ENCODE assay signal across 25 cellular contexts in the genomic region with DNA sequence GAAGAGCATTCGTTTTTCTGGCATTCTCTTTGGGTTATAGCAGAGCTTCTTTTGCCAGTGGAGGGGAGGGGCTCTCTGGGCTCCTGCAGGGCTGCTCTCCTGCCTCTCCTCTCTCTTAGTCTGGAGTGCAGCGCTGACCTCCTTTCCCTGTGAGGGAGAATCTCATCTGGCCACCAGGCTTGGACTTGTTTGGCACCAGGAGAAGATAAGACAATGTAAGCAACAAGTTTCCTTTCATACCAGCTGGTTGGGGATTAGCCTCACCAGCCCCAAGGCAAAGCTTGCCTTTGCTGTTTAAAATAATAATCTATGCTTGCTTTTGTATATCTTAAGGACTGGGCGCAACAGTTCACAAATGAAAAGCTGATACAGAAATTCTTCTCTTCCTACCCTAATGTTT.
A peak's percentile ranks its signal among the peaks of the same experiment; 100 is the strongest.
DNase-seq lines count a peak whose midpoint lies in the region; ATAC-seq and TF ChIP-seq lines count a peak whose summit lies in the region.
"Had no signal": no experiment of that assay in that cellular context is flagged by ENCODE, and none has a peak within 500 bp of the region (broad histone marks: within the 10 kb centered on the region; RNA-seq: fewer than 3 reads in every experiment).

No MANE protein-coding gene starts in this region.

- H3K4me1 Mint-ChIP-seq in WTC11: peaks cover 10% of the 10 kb centered on the region
- H3K4me1 Mint-ChIP-seq: CD8-positive, alpha-beta memory T cell; neural crest cell had no signal

- H3K36me3 ChIP-seq in hepatocyte (replicated peaks; ENCODE audit: insufficient read depth, low read depth): no peaks in the 10 kb centered on the region
- H3K36me3 ChIP-seq: gastrocnemius medialis had no signal

- in situ Hi-C loops in G401 (cut with HindIII; ENCODE audit: low sequenced_read_pairs): no loop called here

- no peaks in the 10 kb centered on the region for H3K79me2 ChIP-seq in hepatocyte

- POLR2A ChIA-PET in WTC11 (lab: Charles Lee): no interaction called here

- H3K27ac ChIP-seq in hepatocyte: no peak overlapping the region
- H3K27ac ChIP-seq: body of pancreas, gastrocnemius medialis had no signal

- CTCF ChIA-PET in WTC11 (lab: Charles Lee): no interaction called here

- H3K4me3 Mint-ChIP-seq in WTC11: no peak overlapping the region
- H3K4me3 Mint-ChIP-seq: activated T-helper 1 cell treated with anti-CD3 and anti-CD28 coated beads, Interleukin-12 subunit alpha, Interleukin-12 subunit beta, Interleukin-2, Interleukin-4 antibody, amounts not matched to agents 30 ng/mL and 10 ng/mL and 1 ng/mL, durations not matched to agents 14 hours and 24 hours and 36 hours; CD8-positive, alpha-beta memory T cell; neural crest cell; T-helper 2 cell treated with Interferon-gamma antibody and Interleukin-4, amounts not matched to agents 5 μg/mL and 100 μg/mL, for 36 hours had no signal

- peaks cover 7% of the 10 kb centered on the region for H3K4me1 ChIP-seq in hepatocyte (ENCODE audit: insufficient read depth)
- H3K4me1 ChIP-seq: body of pancreas, gastrocnemius medialis had no signal

- no peak overlapping the region for H3K27ac Mint-ChIP-seq in WTC11
- H3K27ac Mint-ChIP-seq: activated naive CD4-positive, alpha-beta T cell treated with anti-CD3 and anti-CD28 coated beads, Interleukin-2, amount 50 U/mL, for 72 hours; activated T-helper 1 cell treated with anti-CD3 and anti-CD28 coated beads, Interleukin-12 subunit alpha, Interleukin-12 subunit beta, Interleukin-2, Interleukin-4 antibody, amounts not matched to agents 30 ng/mL and 10 ng/mL and 1 ng/mL, durations not matched to agents 14 hours and 24 hours and 36 hours; CD8-positive, alpha-beta memory T cell; T-helper 2 cell treated with Interferon-gamma antibody and Interleukin-4, amounts not matched to agents 5 μg/mL and 100 μg/mL, for 36 hours had no signal

- no peaks in the 10 kb centered on the region for H3K9me3 Mint-ChIP-seq in WTC11
- H3K9me3 Mint-ChIP-seq: activated naive CD4-positive, alpha-beta T cell treated with anti-CD3 and anti-CD28 coated beads, Interleukin-2, amount 50 U/mL, for 72 hours; activated T-helper 1 cell treated with anti-CD3 and anti-CD28 coated beads, Interleukin-12 subunit alpha, Interleukin-12 subunit beta, Interleukin-2, Interleukin-4 antibody, amounts not matched to agents 30 ng/mL and 10 ng/mL and 1 ng/mL, durations not matched to agents 14 hours and 24 hours and 36 hours; CD8-positive, alpha-beta memory T cell; neural crest cell; T-helper 2 cell treated with Interferon-gamma antibody and Interleukin-4, amounts not matched to agents 5 μg/mL and 100 μg/mL, for 36 hours had no signal

- ATAC-seq in WTC11: peak; percentile 69
- ATAC-seq in GM19023 (IDR thresholded peaks at IDR 0.05; ENCODE audit: unreplicated experiment): no peak
- no peak for ATAC-seq in GM18511 (IDR thresholded peaks at IDR 0.05; ENCODE audit: unreplicated experiment)
- ATAC-seq: activated CD4-positive, CD25-positive, alpha-beta regulatory T cell treated with anti-CD3 and anti-CD28 coated beads, Interleukin-2, amount 50 U/mL, for 24 hours; activated naive CD4-positive, alpha-beta T cell treated with anti-CD3 and anti-CD28 coated beads, Interleukin-2, amount 50 U/mL, for 72 hours; body of pancreas; gastrocnemius medialis; left colon; mucosa of descending colon had no signal

- no peak overlapping the region for H3K4me3 ChIP-seq in hepatocyte
- H3K4me3 ChIP-seq: body of pancreas, gastrocnemius medialis, mucosa of descending colon had no signal

- H3K9me3 ChIP-seq in hepatocyte (ENCODE audit: low read depth): no peaks in the 10 kb centered on the region
- H3K9me3 ChIP-seq: body of pancreas, gastrocnemius medialis, mucosa of descending colon had no signal

- no peak for TF ChIP-seq CTCF in WTC11 (IDR thresholded peaks at IDR 0.05)
- no peak for TF ChIP-seq CTCF in hepatocyte (IDR thresholded peaks at IDR 0.05; ENCODE audit: poor library complexity)

- no peaks in the 10 kb centered on the region for H4K20me1 ChIP-seq in hepatocyte (ENCODE audit: insufficient read depth, poor library complexity, severe bottlenecking)

- no peak overlapping the region for H2AFZ ChIP-seq in hepatocyte

- no peaks in the 10 kb centered on the region for H3K36me3 Mint-ChIP-seq in WTC11
- H3K36me3 Mint-ChIP-seq: activated naive CD4-positive, alpha-beta T cell treated with anti-CD3 and anti-CD28 coated beads, Interleukin-2, amount 50 U/mL, for 72 hours; CD8-positive, alpha-beta memory T cell had no signal

- peaks cover 4% of the 10 kb centered on the region for H3K27me3 ChIP-seq in hepatocyte
- H3K27me3 ChIP-seq: body of pancreas, gastrocnemius medialis had no signal

- peaks cover 4% of the 10 kb centered on the region; the same call in 1 of the 2 replicates for H3K27me3 Mint-ChIP-seq in WTC11 (ENCODE audit: low read depth)

- 40% methylated on average over 3 of the region's 3 CpGs for WGBS in hepatocyte (ENCODE audit: low lambda C conversion rate, missing lambda C conversion rate)

- peak; percentile 18 for DNase-seq in AG08395 (ENCODE audit: low spot score)
- DNase-seq in G401 (ENCODE audit: low spot score): peak; percentile 4
- DNase-seq in WTC11 (ENCODE audit: low spot score): no peak
- no peak for DNase-seq in hepatocyte (ENCODE audit: low spot score)
- no peak for DNase-seq in ecto neural progenitor cell (ENCODE audit: low spot score)
- no peak for DNase-seq in NCI-H2196 treated with DMSO at 0.1 percent for 48 hours (lab: John Stamatoyannopoulos, UW; ENCODE audit: unreplicated experiment)
- DNase-seq: ACHN; body of pancreas; CD8-positive, alpha-beta memory T cell; DMS79 treated with DMSO at 0.1 percent for 48 hours; gastrocnemius medialis; left colon; NCI-H1417; NCI-H526 treated with DMSO at 0.1 percent for 48 hours; OCI-M1; stimulated activated CD4-positive, alpha-beta T cell treated with anti-CD3 and anti-CD28 coated beads, Interleukin-12 subunit alpha, Interleukin-12 subunit beta, amount 100 ng/mL, for 4 hours; stimulated activated CD8-positive, alpha-beta memory T cell treated with anti-CD3 and anti-CD28 coated beads, Interleukin-4, amount 100 ng/mL, for 48 hours had no signal

- H3K9me2 ChIP-seq in hepatocyte (replicated peaks; ENCODE audit: insufficient read depth): no peaks in the 10 kb centered on the region

- peak overlapping the region; percentile 4 for H3K4me2 ChIP-seq in hepatocyte

TF ChIP-seq in WTC11, 78 proteins besides CTCF, POLR2A, EP300 and RAD21 (continues in another document):
- TF ChIP-seq KAT7 (CRISPR knock-in tag; IDR thresholded peaks at IDR 0.05; ENCODE audit: borderline replicate concordance) (no peak), MXD4 (CRISPR knock-in tag; IDR thresholded peaks at IDR 0.05; ENCODE audit: borderline replicate concordance) (no peak), ZBTB21 (CRISPR knock-in tag; IDR thresholded peaks at IDR 0.05; ENCODE audit: borderline replicate concordance) (no peak), RORB (CRISPR knock-in tag; IDR thresholded peaks at IDR 0.05) (no peak), JUN (CRISPR knock-in tag; IDR thresholded peaks at IDR 0.05) (no peak)
- TF ChIP-seq, protein P1, sequence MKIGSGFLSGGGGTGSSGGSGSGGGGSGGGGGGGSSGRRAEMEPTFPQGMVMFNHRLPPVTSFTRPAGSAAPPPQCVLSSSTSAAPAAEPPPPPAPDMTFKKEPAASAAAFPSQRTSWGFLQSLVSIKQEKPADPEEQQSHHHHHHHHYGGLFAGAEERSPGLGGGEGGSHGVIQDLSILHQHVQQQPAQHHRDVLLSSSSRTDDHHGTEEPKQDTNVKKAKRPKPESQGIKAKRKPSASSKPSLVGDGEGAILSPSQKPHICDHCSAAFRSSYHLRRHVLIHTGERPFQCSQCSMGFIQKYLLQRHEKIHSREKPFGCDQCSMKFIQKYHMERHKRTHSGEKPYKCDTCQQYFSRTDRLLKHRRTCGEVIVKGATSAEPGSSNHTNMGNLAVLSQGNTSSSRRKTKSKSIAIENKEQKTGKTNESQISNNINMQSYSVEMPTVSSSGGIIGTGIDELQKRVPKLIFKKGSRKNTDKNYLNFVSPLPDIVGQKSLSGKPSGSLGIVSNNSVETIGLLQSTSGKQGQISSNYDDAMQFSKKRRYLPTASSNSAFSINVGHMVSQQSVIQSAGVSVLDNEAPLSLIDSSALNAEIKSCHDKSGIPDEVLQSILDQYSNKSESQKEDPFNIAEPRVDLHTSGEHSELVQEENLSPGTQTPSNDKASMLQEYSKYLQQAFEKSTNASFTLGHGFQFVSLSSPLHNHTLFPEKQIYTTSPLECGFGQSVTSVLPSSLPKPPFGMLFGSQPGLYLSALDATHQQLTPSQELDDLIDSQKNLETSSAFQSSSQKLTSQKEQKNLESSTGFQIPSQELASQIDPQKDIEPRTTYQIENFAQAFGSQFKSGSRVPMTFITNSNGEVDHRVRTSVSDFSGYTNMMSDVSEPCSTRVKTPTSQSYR (CRISPR knock-in tag; IDR thresholded peaks at IDR 0.05): no peak
- TF ChIP-seq, protein P2, sequence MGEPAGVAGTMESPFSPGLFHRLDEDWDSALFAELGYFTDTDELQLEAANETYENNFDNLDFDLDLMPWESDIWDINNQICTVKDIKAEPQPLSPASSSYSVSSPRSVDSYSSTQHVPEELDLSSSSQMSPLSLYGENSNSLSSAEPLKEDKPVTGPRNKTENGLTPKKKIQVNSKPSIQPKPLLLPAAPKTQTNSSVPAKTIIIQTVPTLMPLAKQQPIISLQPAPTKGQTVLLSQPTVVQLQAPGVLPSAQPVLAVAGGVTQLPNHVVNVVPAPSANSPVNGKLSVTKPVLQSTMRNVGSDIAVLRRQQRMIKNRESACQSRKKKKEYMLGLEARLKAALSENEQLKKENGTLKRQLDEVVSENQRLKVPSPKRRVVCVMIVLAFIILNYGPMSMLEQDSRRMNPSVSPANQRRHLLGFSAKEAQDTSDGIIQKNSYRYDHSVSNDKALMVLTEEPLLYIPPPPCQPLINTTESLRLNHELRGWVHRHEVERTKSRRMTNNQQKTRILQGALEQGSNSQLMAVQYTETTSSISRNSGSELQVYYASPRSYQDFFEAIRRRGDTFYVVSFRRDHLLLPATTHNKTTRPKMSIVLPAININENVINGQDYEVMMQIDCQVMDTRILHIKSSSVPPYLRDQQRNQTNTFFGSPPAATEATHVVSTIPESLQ (CRISPR knock-in tag; IDR thresholded peaks at IDR 0.05): no peak

Comparison
In these comparisons a context has a peak if more than half of its experiments do, and no peak if none do; other contexts are left out.
1. DNase-seq: peak in AG08395 (single experiment) and G401 (single experiment); none in WTC11 (single experiment), hepatocyte (single experiment), ecto neural progenitor cell (single experiment) and NCI-H2196 treated with DMSO at 0.1 percent for 48 hours (single experiment).